8 cellular contexts compared by ENCODE assay signal in genomic region chr18:9951022-9951859, GRCh38. TPM values are rescaled to one million over a fixed set of nuclear protein-coding genes. Genes with fewer than 3 reads are reported as not detected.
A peak's percentile ranks its signal among the peaks of the same experiment; 100 is the strongest.
DNase-seq lines count a peak whose midpoint lies in the region; ATAC-seq and TF ChIP-seq lines count a peak whose summit lies in the region.

No MANE protein-coding gene starts in this region.

- peak; percentile 30 for DNase-seq in activated CD4-positive, alpha-beta T cell treated with anti-CD3 and anti-CD28 coated beads for 48 hours
- no peak for DNase-seq in activated CD4-positive, alpha-beta T cell treated with anti-CD3 and anti-CD28 coated beads, Interleukin-2, amount 50 U/mL, for 1 hour
- DNase-seq in LoVo (ENCODE audit: low spot score), result peak; percentile 23
- DNase-seq in UCSD-AML1 (lab: John Stamatoyannopoulos, UW; ENCODE audit: unreplicated experiment), result peak; percentile 27
- DNase-seq in foreskin keratinocyte, result peak; percentile 41 to 53
- no peak for DNase-seq in activated gamma-delta T cell treated with Interleukin-2 at 50 U/mL for 16 hours

- H3K4me1 ChIP-seq in foreskin keratinocyte, result peaks cover 22% of the 10 kb centered on the region
- H3K4me1 ChIP-seq in parathyroid adenoma, result peaks cover 7% of the 10 kb centered on the region

- H3K9ac ChIP-seq in parathyroid adenoma, result no peak overlapping the region

- peaks cover 15% of the 10 kb centered on the region for H3K79me2 ChIP-seq in parathyroid adenoma

- H3K27ac ChIP-seq in foreskin keratinocyte (peak overlapping the region; percentile 12), parathyroid adenoma (no peak overlapping the region)

- H3K9me3 ChIP-seq in parathyroid adenoma (ENCODE audit: control insufficient read depth, low read length), result no peaks in the 10 kb centered on the region

- H3K27me3 ChIP-seq in foreskin keratinocyte, result no peaks in the 10 kb centered on the region
- no peaks in the 10 kb centered on the region for H3K27me3 ChIP-seq in parathyroid adenoma (ENCODE audit: control insufficient read depth, insufficient read depth, low read length)

- no peaks in the 10 kb centered on the region for H3K36me3 ChIP-seq in parathyroid adenoma (ENCODE audit: control insufficient read depth, insufficient read depth, low read length)

- TF ChIP-seq CTCF in foreskin keratinocyte (conservative IDR thresholded peaks at IDR 0.05), result peak; percentile 83
- peak; percentile 63 for TF ChIP-seq CTCF in parathyroid adenoma (IDR thresholded peaks at IDR 0.05)

- no peak overlapping the region for H2AFZ ChIP-seq in parathyroid adenoma

- no peak overlapping the region for H3K4me2 ChIP-seq in parathyroid adenoma (ENCODE audit: low read length)

- ATAC-seq in foreskin keratinocyte, result peak; percentile 81
- ATAC-seq in GM19023 (IDR thresholded peaks at IDR 0.05; ENCODE audit: unreplicated experiment), result no peak

- H3K4me3 ChIP-seq in parathyroid adenoma (ENCODE audit: low read depth, low read length), result no peak overlapping the region

RNA-seq across cellular contexts. Expression of gene VAPA, which starts 37.4 kb away (rescaled TPM):
- total RNA-seq in foreskin keratinocyte, result 247 and 251 TPM in 2 replicates
- 134 and 162 TPM in 2 replicates for polyA plus RNA-seq in foreskin keratinocyte

Comparison
In these comparisons a context has a peak if more than half of its experiments do, and no peak if none do; other contexts are left out.
1. DNase-seq: peak in activated CD4-positive, alpha-beta T cell treated with anti-CD3 and anti-CD28 coated beads for 48 hours (single experiment), LoVo (single experiment), UCSD-AML1 (single experiment) and foreskin keratinocyte (2 of 2); none in activated CD4-positive, alpha-beta T cell treated with anti-CD3 and anti-CD28 coated beads, Interleukin-2, amount 50 U/mL, for 1 hour (single experiment) and activated gamma-delta T cell treated with Interleukin-2 at 50 U/mL for 16 hours (single experiment).